ENCODE assay signal across 1 cellular context in genomic region chr7:115526272-115526671, GRCh38.
TF ChIP-seq lines count a peak whose summit lies in the region.

No MANE protein-coding gene starts in this region.

TF ChIP-seq in WTC11, 78 proteins besides CTCF, POLR2A, EP300 and RAD21 (continued from another document):
- TF ChIP-seq FOXP4 (CRISPR knock-in tag; IDR thresholded peaks at IDR 0.05) = peak; percentile 32; the same call in 1 of the 2 replicates
- TF ChIP-seq FOXJ3 (CRISPR knock-in tag; IDR thresholded peaks at IDR 0.05; ENCODE audit: borderline replicate concordance) = no peak
- TF ChIP-seq USF2 (CRISPR knock-in tag; IDR thresholded peaks at IDR 0.05) = no peak
- TF ChIP-seq PREB (CRISPR knock-in tag; IDR thresholded peaks at IDR 0.05; ENCODE audit: borderline replicate concordance) = no peak
- no peak for TF ChIP-seq AR (CRISPR knock-in tag; IDR thresholded peaks at IDR 0.05)
